37 cellular contexts compared by ENCODE assay signal in the genomic region with DNA sequence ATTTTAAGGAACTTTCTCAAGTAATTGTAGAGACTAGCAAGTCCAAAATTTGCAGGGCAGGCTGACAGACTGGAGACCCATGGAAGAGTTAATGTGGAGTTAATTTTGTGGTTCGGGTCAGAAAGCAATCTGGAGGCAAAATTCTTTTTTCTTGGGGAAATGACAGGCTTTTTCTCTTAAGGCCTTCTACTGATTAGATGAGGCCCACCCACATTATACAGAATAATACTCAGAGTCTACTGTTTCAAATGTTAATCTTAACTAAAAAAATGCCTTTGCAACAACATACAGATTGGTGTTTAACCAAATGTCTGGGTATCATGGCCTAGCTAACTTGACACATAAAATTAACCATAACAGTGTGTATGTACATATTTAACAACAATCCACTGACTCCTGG.
"Had no signal": no experiment of that assay in that cellular context is flagged by ENCODE, and none has a peak within 500 bp of the region (broad histone marks: within the 10 kb centered on the region; RNA-seq: fewer than 3 reads in every experiment).

No MANE protein-coding gene starts in this region.

- H3K27me3 Mint-ChIP-seq: activated CD4-positive, alpha-beta memory T cell treated with anti-CD3 and anti-CD28 coated beads, Interleukin-2, amount 10 ng/mL, durations not matched to agents 7 days and 5 days; activated CD4-positive, alpha-beta T cell treated with anti-CD3 and anti-CD28 coated beads for 36 hours; activated CD4-positive, alpha-beta T cell treated with anti-CD3 and anti-CD28 coated beads, Interleukin-2, amount 10 ng/mL, durations not matched to agents 7 days and 5 days; activated CD8-positive, alpha-beta memory T cell treated with anti-CD3 and anti-CD28 coated beads, Interleukin-2, amount 10 ng/mL, durations not matched to agents 7 days and 5 days; activated naive CD4-positive, alpha-beta T cell treated with anti-CD3 and anti-CD28 coated beads, Interleukin-2, amount 10 ng/mL, durations not matched to agents 7 days and 5 days; activated naive CD4-positive, alpha-beta T cell treated with anti-CD3 and anti-CD28 coated beads, Interleukin-2, amount 50 U/mL, for 24 hours; activated naive CD8-positive, alpha-beta T cell; activated naive CD8-positive, alpha-beta T cell treated with anti-CD3 and anti-CD28 coated beads, Interleukin-2, amount 10 ng/mL, durations not matched to agents 7 days and 5 days; activated naive CD8-positive, alpha-beta T cell treated with anti-CD3 and anti-CD28 coated beads, Interleukin-2, amount 50 U/mL, for 24 hours had no signal

- H3K9me3 Mint-ChIP-seq: activated CD4-positive, alpha-beta memory T cell treated with anti-CD3 and anti-CD28 coated beads, Interleukin-2, amount 10 ng/mL, durations not matched to agents 7 days and 5 days; activated CD4-positive, alpha-beta T cell treated with anti-CD3 and anti-CD28 coated beads, Interleukin-2, amount 10 ng/mL, durations not matched to agents 7 days and 5 days; activated naive CD4-positive, alpha-beta T cell treated with anti-CD3 and anti-CD28 coated beads, Interleukin-2, amount 10 ng/mL, durations not matched to agents 7 days and 5 days; activated naive CD4-positive, alpha-beta T cell treated with anti-CD3 and anti-CD28 coated beads, Interleukin-2, amount 50 U/mL, for 24 hours; activated naive CD8-positive, alpha-beta T cell treated with anti-CD3 and anti-CD28 coated beads, Interleukin-2, amount 10 ng/mL, durations not matched to agents 7 days and 5 days; activated naive CD8-positive, alpha-beta T cell treated with anti-CD3 and anti-CD28 coated beads, Interleukin-2, amount 50 U/mL, for 24 hours; activated T-cell treated with anti-CD3 and anti-CD28 coated beads, Interleukin-2, amount 50 U/mL, for 24 hours; activated T-helper 2 cell treated with anti-CD3 and anti-CD28 coated beads, Interferon-gamma antibody, Interleukin-2, Interleukin-4, amounts not matched to agents 10 μg/mL and 5 μg/mL and 100 μg/mL, durations not matched to agents 14 hours and 24 hours and 36 hours; T-helper 1 cell treated with Interleukin-12 subunit alpha and Interleukin-12 subunit beta and Interleukin-4 antibody, amounts not matched to agents 30 μg/mL and 1 μg/mL, for 36 hours; T-helper 2 cell treated with Interferon-gamma antibody and Interleukin-4, amounts not matched to agents 5 μg/mL and 100 μg/mL, for 36 hours; WTC11 had no signal

- DNase-seq: activated CD4-positive, alpha-beta memory T cell treated with anti-CD3 and anti-CD28 coated beads, Interleukin-2, amount 10 ng/mL, durations not matched to agents 7 days and 5 days; activated CD4-positive, alpha-beta T cell treated with anti-CD3 and anti-CD28 coated beads for 1 hour; activated CD4-positive, alpha-beta T cell treated with anti-CD3 and anti-CD28 coated beads for 36 hours; activated CD4-positive, alpha-beta T cell treated with anti-CD3 and anti-CD28 coated beads for 48 hours; activated CD4-positive, alpha-beta T cell treated with anti-CD3 and anti-CD28 coated beads, Interleukin-2, amount 10 ng/mL, durations not matched to agents 7 days and 5 days; activated CD4-positive, alpha-beta T cell treated with anti-CD3 and anti-CD28 coated beads, Interleukin-2, amount 50 U/mL, for 48 hours; activated CD4-positive, CD25-positive, alpha-beta regulatory T cell; activated CD8-positive, alpha-beta memory T cell treated with anti-CD3 and anti-CD28 coated beads for 24 hours; activated CD8-positive, alpha-beta memory T cell treated with anti-CD3 and anti-CD28 coated beads, Interleukin-2, amount 10 ng/mL, durations not matched to agents 7 days and 5 days; activated CD8-positive, alpha-beta memory T cell treated with anti-CD3 and anti-CD28 coated beads, Interleukin-2, amount 50 U/mL, for 48 hours; activated CD8-positive, alpha-beta T cell treated with anti-CD3 and anti-CD28 coated beads, Interleukin-2, amount 10 ng/mL, durations not matched to agents 7 days and 5 days; activated effector memory CD4-positive, alpha-beta T cell treated with Interleukin-2 at 50 U/mL for 16 hours; activated gamma-delta T cell; activated naive CD4-positive, alpha-beta T cell treated with anti-CD3 and anti-CD28 coated beads, Interleukin-2, amount 10 ng/mL, durations not matched to agents 7 days and 5 days; activated naive CD4-positive, alpha-beta T cell treated with Interleukin-2 at 50 U/mL for 16 hours; activated naive CD8-positive, alpha-beta T cell treated with anti-CD3 and anti-CD28 coated beads, Interleukin-2, amount 10 ng/mL, durations not matched to agents 7 days and 5 days; activated naive CD8-positive, alpha-beta T cell treated with anti-CD3 and anti-CD28 coated beads, Interleukin-2, amount 50 U/mL, for 24 hours; activated T-cell treated with anti-CD3 and anti-CD28 coated beads, Interleukin-2, amount 50 U/mL, for 24 hours; activated T-cell treated with anti-CD3 and anti-CD28 coated beads, Interleukin-2, amount 50 U/mL, for 48 hours; amygdala; anterior cingulate cortex; body of pancreas; brain microvascular endothelial cell; central memory CD4-positive, alpha-beta T cell; T-helper 1 cell; T-helper 2 cell; T-helper 9 cell; WERI-Rb-1 had no signal

- H3K36me3 ChIP-seq: brain microvascular endothelial cell, breast epithelium, WERI-Rb-1 had no signal

- H3K9me3 ChIP-seq: ascending aorta, body of pancreas, breast epithelium had no signal

- H3K27ac ChIP-seq: ascending aorta, body of pancreas, brain microvascular endothelial cell, breast epithelium, WERI-Rb-1 had no signal

- H3K27me3 ChIP-seq: ascending aorta, body of pancreas, brain microvascular endothelial cell had no signal

- H3K27ac Mint-ChIP-seq: activated CD4-positive, alpha-beta memory T cell treated with anti-CD3 and anti-CD28 coated beads, Interleukin-2, amount 10 ng/mL, durations not matched to agents 7 days and 5 days; activated CD4-positive, alpha-beta T cell treated with anti-CD3 and anti-CD28 coated beads for 36 hours; activated CD4-positive, alpha-beta T cell treated with anti-CD3 and anti-CD28 coated beads, Interleukin-2, amount 10 ng/mL, durations not matched to agents 7 days and 5 days; activated CD8-positive, alpha-beta memory T cell treated with anti-CD3 and anti-CD28 coated beads, Interleukin-2, amount 10 ng/mL, durations not matched to agents 7 days and 5 days; activated CD8-positive, alpha-beta T cell treated with anti-CD3 and anti-CD28 coated beads, Interleukin-2, amount 10 ng/mL, durations not matched to agents 7 days and 5 days; activated naive CD4-positive, alpha-beta T cell treated with anti-CD3 and anti-CD28 coated beads, Interleukin-2, amount 10 ng/mL, durations not matched to agents 7 days and 5 days; activated naive CD4-positive, alpha-beta T cell treated with anti-CD3 and anti-CD28 coated beads, Interleukin-2, amount 50 U/mL, for 24 hours; activated naive CD8-positive, alpha-beta T cell; activated naive CD8-positive, alpha-beta T cell treated with anti-CD3 and anti-CD28 coated beads, Interleukin-2, amount 10 ng/mL, durations not matched to agents 7 days and 5 days; activated naive CD8-positive, alpha-beta T cell treated with anti-CD3 and anti-CD28 coated beads, Interleukin-2, amount 50 U/mL, for 24 hours; activated T-cell treated with anti-CD3 and anti-CD28 coated beads, Interleukin-2, amount 50 U/mL, for 24 hours; activated T-helper 2 cell treated with anti-CD3 and anti-CD28 coated beads, Interferon-gamma antibody, Interleukin-2, Interleukin-4, amounts not matched to agents 10 μg/mL and 5 μg/mL and 100 μg/mL, durations not matched to agents 14 hours and 24 hours and 36 hours; T-helper 1 cell treated with Interleukin-12 subunit alpha and Interleukin-12 subunit beta and Interleukin-4 antibody, amounts not matched to agents 30 μg/mL and 1 μg/mL, for 36 hours; T-helper 2 cell treated with Interferon-gamma antibody and Interleukin-4, amounts not matched to agents 5 μg/mL and 100 μg/mL, for 36 hours; WTC11 had no signal

- H3K4me1 Mint-ChIP-seq: activated CD4-positive, alpha-beta T cell treated with anti-CD3 and anti-CD28 coated beads, Interleukin-2, amount 10 ng/mL, durations not matched to agents 7 days and 5 days; activated CD8-positive, alpha-beta memory T cell treated with anti-CD3 and anti-CD28 coated beads, Interleukin-2, amount 10 ng/mL, durations not matched to agents 7 days and 5 days; activated naive CD4-positive, alpha-beta T cell treated with anti-CD3 and anti-CD28 coated beads, Interleukin-2, amount 10 ng/mL, durations not matched to agents 7 days and 5 days; activated naive CD4-positive, alpha-beta T cell treated with anti-CD3 and anti-CD28 coated beads, Interleukin-2, amount 50 U/mL, for 24 hours; activated naive CD8-positive, alpha-beta T cell treated with anti-CD3 and anti-CD28 coated beads, Interleukin-2, amount 10 ng/mL, durations not matched to agents 7 days and 5 days; WTC11 had no signal

- FAIRE-seq: TTC549 had no signal

- H3K4me3 Mint-ChIP-seq: activated CD4-positive, alpha-beta memory T cell treated with anti-CD3 and anti-CD28 coated beads, Interleukin-2, amount 10 ng/mL, durations not matched to agents 7 days and 5 days; activated CD4-positive, alpha-beta T cell treated with anti-CD3 and anti-CD28 coated beads for 36 hours; activated CD4-positive, alpha-beta T cell treated with anti-CD3 and anti-CD28 coated beads, Interleukin-2, amount 10 ng/mL, durations not matched to agents 7 days and 5 days; activated CD8-positive, alpha-beta memory T cell treated with anti-CD3 and anti-CD28 coated beads, Interleukin-2, amount 10 ng/mL, durations not matched to agents 7 days and 5 days; activated CD8-positive, alpha-beta T cell treated with anti-CD3 and anti-CD28 coated beads, Interleukin-2, amount 10 ng/mL, durations not matched to agents 7 days and 5 days; activated naive CD4-positive, alpha-beta T cell treated with anti-CD3 and anti-CD28 coated beads, Interleukin-2, amount 10 ng/mL, durations not matched to agents 7 days and 5 days; activated naive CD4-positive, alpha-beta T cell treated with anti-CD3 and anti-CD28 coated beads, Interleukin-2, amount 50 U/mL, for 24 hours; activated naive CD8-positive, alpha-beta T cell; activated naive CD8-positive, alpha-beta T cell treated with anti-CD3 and anti-CD28 coated beads, Interleukin-2, amount 10 ng/mL, durations not matched to agents 7 days and 5 days; activated naive CD8-positive, alpha-beta T cell treated with anti-CD3 and anti-CD28 coated beads, Interleukin-2, amount 50 U/mL, for 24 hours; activated T-cell treated with anti-CD3 and anti-CD28 coated beads, Interleukin-2, amount 50 U/mL, for 24 hours; T-helper 1 cell treated with Interleukin-12 subunit alpha and Interleukin-12 subunit beta and Interleukin-4 antibody, amounts not matched to agents 30 μg/mL and 1 μg/mL, for 36 hours; T-helper 2 cell treated with Interferon-gamma antibody and Interleukin-4, amounts not matched to agents 5 μg/mL and 100 μg/mL, for 36 hours; WTC11 had no signal

- H3K4me3 ChIP-seq: ascending aorta, body of pancreas, breast epithelium had no signal

- H3K4me1 ChIP-seq: ascending aorta, body of pancreas, breast epithelium had no signal
